Comparison of ENCODE assay signal across 16 cellular contexts in genomic region chr2:227740705-227741104, GRCh38. TPM values are rescaled to one million over a fixed set of nuclear protein-coding genes. Genes with fewer than 3 reads are reported as not detected.
DNase-seq lines count a peak whose midpoint lies in the region; ATAC-seq and TF ChIP-seq lines count a peak whose summit lies in the region.
"Not testable (repeated sequence)": the region's sequence is repeated elsewhere in the genome, so short reads cannot be mapped to it uniquely, and the experiment has no call there.
"Had no signal": no experiment of that assay in that cellular context is flagged by ENCODE, and none has a peak within 500 bp of the region (broad histone marks: within the 10 kb centered on the region; RNA-seq: fewer than 3 reads in every experiment).

No MANE protein-coding gene starts in this region.

- TF ChIP-seq CTCF in HCT116 (IDR thresholded peaks at IDR 0.05 in 2 of 3, conservative IDR thresholded peaks at IDR 0.05 in 1 of 3; ENCODE audit: borderline replicate concordance in 1 of 3, insufficient read depth in 1 of 3, low read depth in 2 of 3, low read length in 2 of 3) (peak; percentile 35 to 55 (median 53); a peak in 5 of 6 replicates), Panc1 (IDR thresholded peaks at IDR 0.05) (peak; percentile 28), astrocyte of the cerebellum (IDR thresholded peaks at IDR 0.05; ENCODE audit: low read depth, low read length, missing control alignments) (peak; percentile 12)

- H2BK5ac ChIP-seq in mesendoderm (ENCODE audit: low read length) = not testable (repeated sequence)

- not testable (repeated sequence) for H3K23ac ChIP-seq in mesendoderm (ENCODE audit: low read length)

- not testable (repeated sequence) for H2AK5ac ChIP-seq in mesendoderm (ENCODE audit: low read length)

- not testable (repeated sequence) for H3K56ac ChIP-seq in mesendoderm (ENCODE audit: low read length)

- not testable (repeated sequence) for H2BK15ac ChIP-seq in mesendoderm (replicated peaks; ENCODE audit: low read depth)

- not testable (repeated sequence) for TF ChIP-seq POLR2A in HCT116 (IDR thresholded peaks at IDR 0.05; ENCODE audit: borderline replicate concordance, extremely low read depth, insufficient read depth, insufficient read length); erythroblast (IDR thresholded peaks at IDR 0.05; ENCODE audit: low read length)

- H3K18ac ChIP-seq in mesendoderm (ENCODE audit: low read length) = not testable (repeated sequence)

- H3K4me2 ChIP-seq in HCT116 (ENCODE audit: low read length) = peak overlapping the region; percentile 8; the same call in 1 of the 2 replicates
- H3K4me2 ChIP-seq in mesendoderm (ENCODE audit: low read length) = not testable (repeated sequence)

- H2BK120ac ChIP-seq in mesendoderm (ENCODE audit: low read depth, low read length) = not testable (repeated sequence)

- H3K4me3 ChIP-seq in HCT116 (replicated peaks in 1 of 2; ENCODE audit: low read depth in 1 of 2, low read length in 2 of 2); Panc1 (ENCODE audit: low read depth in 2 of 2, low read length in 2 of 2); astrocyte of the cerebellum (ENCODE audit: low read depth, low read length); mesendoderm (ENCODE audit: low read length): not testable (repeated sequence)

- not testable (repeated sequence) for H4K5ac ChIP-seq in mesendoderm (ENCODE audit: low read length)

- H3K27ac ChIP-seq in HCT116 (ENCODE audit: low read depth, low read length); Panc1 (ENCODE audit: low read length); mesendoderm (ENCODE audit: low read depth, low read length): not testable (repeated sequence)

- no CpG with 5 or more reads among the region's 7 CpGs for WGBS in mesendoderm (ENCODE audit: extremely low coverage, insufficient coverage, low lambda C conversion rate)

- H4K20me1 ChIP-seq in HCT116 (ENCODE audit: insufficient read depth) = not testable (repeated sequence)

- H2AFZ ChIP-seq in HCT116 (ENCODE audit: low read depth, low read length, poor library complexity, severe bottlenecking) = peak overlapping the region; percentile 88

- H3K4ac ChIP-seq in mesendoderm (ENCODE audit: low read depth, low read length) = not testable (repeated sequence)

- not testable (repeated sequence) for H3K36me3 ChIP-seq in HCT116 (ENCODE audit: control insufficient read depth in 1 of 2, insufficient read depth in 2 of 2, low read length in 2 of 2); Panc1 (ENCODE audit: control insufficient read depth, insufficient read depth, low read length); mesendoderm (ENCODE audit: control insufficient read depth, insufficient read depth, low read length)

- POLR2A ChIA-PET in HCT116 (lab: Charles Lee); Panc1 (lab: Charles Lee): not testable (repeated sequence)

- intact Hi-C loops in HCT116 (cut with micrococcal nuclease) = loop anchor here (10.0 kb wide), 1 partner anchor 144 kb away; no protein-coding TSS in a partner anchor
- intact Hi-C loops in Panc1 (cut with micrococcal nuclease; ENCODE audit: unreplicated experiment) = not testable (repeated sequence)

- DNase-seq in DMS53 (lab: John Stamatoyannopoulos, UW) (peak; percentile 35), HCT116 (ENCODE audit: low read depth, low spot score) (peak; percentile 54), NAMALWA (ENCODE audit: low spot score) (peak; percentile 12), erythroblast (lab: John Stamatoyannopoulos, UW) (peak; percentile 8 to 11), mesendoderm (peak; percentile 55)
- DNase-seq in Panc1 (ENCODE audit: low read depth, low spot score); astrocyte of the cerebellum (ENCODE audit: low read depth): not testable (repeated sequence)

- not testable (repeated sequence) for H3K27me3 ChIP-seq in HCT116 (ENCODE audit: insufficient read depth, low read length); Panc1 (ENCODE audit: control insufficient read depth, insufficient read depth, low read length); mesendoderm (ENCODE audit: insufficient read depth, low read length, poor library complexity)

- TF ChIP-seq RAD21 in HCT116 (IDR thresholded peaks at IDR 0.05; ENCODE audit: low read depth) = peak; percentile 48; the same call in 1 of the 2 replicates

- not testable (repeated sequence) for H3K79me2 ChIP-seq in HCT116 (ENCODE audit: insufficient read depth, low read length); mesendoderm (ENCODE audit: control insufficient read depth, insufficient read depth, low read length)

- RAD21 ChIA-PET in HCT116 (lab: Charles Lee; ENCODE audit: low non-redundant PET in 1 of 2, low total read pairs in 2 of 2, uncharacterized antibody in 2 of 2, unreplicated experiment in 2 of 2) = interaction anchor here (0.7 to 1.3 kb wide), 2 partner anchors 25 to 354 kb away, joined by 3 read pairs; no protein-coding TSS in a partner anchor

- in situ Hi-C loops in Panc1 (cut with HindIII; ENCODE audit: low pct_unique_long_range_greater_than_20kb, low sequenced_read_pairs); astrocyte of the cerebellum (cut with HindIII; ENCODE audit: low sequenced_read_pairs): not testable (repeated sequence)

- not testable (repeated sequence) for H3K79me1 ChIP-seq in mesendoderm (ENCODE audit: low read length)

- not testable (repeated sequence) for H3K9me2 ChIP-seq in HCT116 (ENCODE audit: insufficient read depth)

- not testable (repeated sequence) for BruUV-seq in HCT116 (replicated peaks; lab: Mats Ljungman, UMichigan); Panc1 (replicated peaks; lab: Mats Ljungman, UMichigan)

- not testable (repeated sequence) for H3K9me3 ChIP-seq in HCT116 (ENCODE audit: control insufficient read depth in 1 of 2, insufficient read depth in 1 of 2, low read depth in 1 of 2, low read length in 2 of 2); Panc1 (ENCODE audit: control insufficient read depth, insufficient read depth, low read depth, low read length)

- H3K9ac ChIP-seq in HCT116 (ENCODE audit: low read length); mesendoderm (ENCODE audit: low read length): not testable (repeated sequence)

- not testable (repeated sequence) for H3K4me1 ChIP-seq in HCT116 (ENCODE audit: control insufficient read depth in 1 of 2, insufficient read depth in 2 of 2, low read length in 2 of 2); Panc1 (ENCODE audit: control insufficient read depth, insufficient read depth, low read length); mesendoderm (ENCODE audit: control insufficient read depth, low read depth, low read length)

- ATAC-seq in HCT116 = peak; percentile 83
- ATAC-seq in Panc1 = not testable (repeated sequence)

- CTCF ChIA-PET in HCT116 (lab: Charles Lee) (interaction anchor here (0.6 to 1.7 kb wide), 6 partner anchors 14 to 311 kb away, joined by 3 to 18 read pairs (median 4); no protein-coding TSS in a partner anchor), Panc1 (lab: Charles Lee) (interaction anchor here (0.6 to 0.7 kb wide), 2 partner anchors 53 to 1241 kb away, joined by 4 to 5 read pairs; no protein-coding TSS in a partner anchor)

- H4K8ac ChIP-seq in mesendoderm (ENCODE audit: low read depth, low read length) = not testable (repeated sequence)

TF ChIP-seq in HCT116, 20 proteins besides CTCF, POLR2A, EP300 and RAD21:
- TF ChIP-seq YY1 (IDR thresholded peaks at IDR 0.05; ENCODE audit: extremely low read depth, insufficient replicate concordance, low read depth, low read length) (peak; percentile 41), CBX3 (IDR thresholded peaks at IDR 0.05; ENCODE audit: low read depth) (peak; percentile 56; the same call in 1 of the 2 replicates)
- TF ChIP-seq, protein P1, sequence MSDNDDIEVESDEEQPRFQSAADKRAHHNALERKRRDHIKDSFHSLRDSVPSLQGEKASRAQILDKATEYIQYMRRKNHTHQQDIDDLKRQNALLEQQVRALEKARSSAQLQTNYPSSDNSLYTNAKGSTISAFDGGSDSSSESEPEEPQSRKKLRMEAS (IDR thresholded peaks at IDR 0.05) = peak; percentile 70

RNA-seq across cellular contexts. Expression of gene SCYGR8, which starts 5.0 kb away (rescaled TPM):
- total RNA-seq in HCT116 (2021; ENCODE audit: unreplicated experiment) (not detected), Panc1 (2021; ENCODE audit: unreplicated experiment) (not detected)
- polyA plus RNA-seq in HCT116 (2012) = not detected in 2 replicates
- polyA plus RNA-seq in Panc1 (2012; ENCODE audit: insufficient read length) = not detected
- not detected for polyA plus RNA-seq in mesendoderm (2013, experiment 1 of 2)
- not detected for polyA plus RNA-seq in mesendoderm (2013, experiment 2 of 2)
- total RNA-seq: activated CD8-positive, alpha-beta T cell treated with anti-CD3 and anti-CD28 coated beads, Interleukin-2, amount 10 ng/mL, durations not matched to agents 7 days and 5 days; CD4-positive, alpha-beta memory T cell; esophagus mucosa; gastrocnemius medialis; H4; HT1080; mucosa of gallbladder; right lobe of liver had no signal
- polyA plus RNA-seq: CD4-positive, alpha-beta memory T cell; thymus had no signal

RNA-seq across cellular contexts. Expression of gene SCYGR7, which starts 12.6 kb away (rescaled TPM):
- total RNA-seq in HCT116 (2021; ENCODE audit: unreplicated experiment) = not detected
- polyA plus RNA-seq in HCT116 (2012) = not detected in 2 replicates
- not detected for total RNA-seq in Panc1 (2021; ENCODE audit: unreplicated experiment)
- not detected for polyA plus RNA-seq in Panc1 (2012; ENCODE audit: insufficient read length)
- not detected for polyA plus RNA-seq in mesendoderm (2013, experiment 1 of 2)
- polyA plus RNA-seq in mesendoderm (2013, experiment 2 of 2) = not detected
- total RNA-seq: activated CD8-positive, alpha-beta T cell treated with anti-CD3 and anti-CD28 coated beads, Interleukin-2, amount 10 ng/mL, durations not matched to agents 7 days and 5 days; CD4-positive, alpha-beta memory T cell; esophagus mucosa; gastrocnemius medialis; H4; HT1080; mucosa of gallbladder; right lobe of liver had no signal
- polyA plus RNA-seq: CD4-positive, alpha-beta memory T cell; thymus had no signal

RNA-seq across cellular contexts. Expression of gene SCYGR6, which starts 16.1 kb away (rescaled TPM):
- not detected for total RNA-seq in HCT116 (2021; ENCODE audit: unreplicated experiment)
- not detected in 2 replicates for polyA plus RNA-seq in HCT116 (2012)
- not detected for total RNA-seq in Panc1 (2021; ENCODE audit: unreplicated experiment)
- polyA plus RNA-seq in Panc1 (2012; ENCODE audit: insufficient read length) = not detected
- polyA plus RNA-seq in mesendoderm (2013, experiment 1 of 2) = not detected
- polyA plus RNA-seq in mesendoderm (2013, experiment 2 of 2) = not detected
- total RNA-seq: activated CD8-positive, alpha-beta T cell treated with anti-CD3 and anti-CD28 coated beads, Interleukin-2, amount 10 ng/mL, durations not matched to agents 7 days and 5 days; CD4-positive, alpha-beta memory T cell; esophagus mucosa; gastrocnemius medialis; H4; HT1080; mucosa of gallbladder; right lobe of liver had no signal
- polyA plus RNA-seq: CD4-positive, alpha-beta memory T cell; thymus had no signal

RNA-seq across cellular contexts. Expression of gene SLC19A3, which starts 22.9 kb away (rescaled TPM):
- total RNA-seq in HCT116 (2021; ENCODE audit: unreplicated experiment) (not detected), Panc1 (2021; ENCODE audit: unreplicated experiment) (0.28 TPM)
- polyA plus RNA-seq in HCT116 (2012) = not detected in 2 replicates
- polyA plus RNA-seq in Panc1 (2012; ENCODE audit: insufficient read length) = 0.13 TPM
- 3.5 TPM for polyA plus RNA-seq in mesendoderm (2013, experiment 1 of 2)
- polyA plus RNA-seq in mesendoderm (2013, experiment 2 of 2) = 3.0 TPM
- total RNA-seq: activated CD8-positive, alpha-beta T cell treated with anti-CD3 and anti-CD28 coated beads, Interleukin-2, amount 10 ng/mL, durations not matched to agents 7 days and 5 days; CD4-positive, alpha-beta memory T cell; HT1080 had no signal
- polyA plus RNA-seq: CD4-positive, alpha-beta memory T cell had no signal
